ENCODE assay signal across 8 cellular contexts in the genomic region with DNA sequence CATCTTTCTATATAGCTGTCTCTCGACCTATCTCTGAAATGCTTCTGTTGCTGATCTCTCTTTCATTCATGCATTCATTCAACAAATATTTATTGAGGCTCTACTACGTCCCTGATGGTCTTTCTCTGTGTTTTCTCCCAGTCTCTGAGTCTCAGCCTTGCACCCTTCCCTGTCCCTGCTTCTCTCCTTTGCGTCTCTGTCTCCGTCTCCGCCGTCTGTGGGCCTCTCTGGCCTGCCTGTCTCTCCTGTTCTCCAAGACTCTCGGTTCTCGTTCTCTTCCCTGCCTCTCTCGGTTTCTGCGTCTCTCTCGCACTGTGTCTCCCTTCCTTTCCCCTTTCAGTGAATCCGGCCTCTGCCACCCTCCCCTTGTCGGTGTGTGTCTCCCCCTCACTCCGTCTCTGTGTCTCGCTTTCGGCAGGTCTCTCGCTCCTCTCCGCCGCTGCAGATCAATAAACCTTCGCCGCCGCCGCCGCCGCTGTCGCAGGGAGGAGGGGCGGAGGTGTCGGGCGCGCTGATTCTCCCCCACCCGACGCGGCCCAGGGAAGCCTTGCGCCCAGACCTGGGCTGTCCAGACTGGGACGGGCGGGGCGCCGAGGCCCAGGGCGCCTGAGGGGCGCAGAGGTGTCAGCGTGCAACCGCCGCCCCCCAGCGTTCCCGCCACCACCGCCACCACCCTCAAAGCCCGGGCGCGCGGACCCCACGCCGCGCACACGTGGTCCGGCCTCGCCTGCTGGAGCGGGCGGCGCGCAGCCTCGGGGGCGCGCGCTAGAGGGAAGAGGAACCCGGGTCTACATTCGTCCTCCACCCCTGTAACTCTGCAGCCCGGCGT. TPM values are rescaled to one million over a fixed set of nuclear protein-coding genes. Genes with fewer than 3 reads are reported as not detected.
DNase-seq lines count a peak whose midpoint lies in the region; ATAC-seq and TF ChIP-seq lines count a peak whose summit lies in the region.

No MANE protein-coding gene starts in this region.

- ATAC-seq in GM18873 (IDR thresholded peaks at IDR 0.05; ENCODE audit: low FRiP score, unreplicated experiment) (no peak), HG03469 (IDR thresholded peaks at IDR 0.05; ENCODE audit: unreplicated experiment) (no peak)

- peak overlapping the region; percentile 48 to 86 for H3K9ac ChIP-seq in colonic mucosa (ENCODE audit: low read depth in 2 of 2, low read length in 2 of 2)

- peak overlapping the region; percentile 54 for H3K4me3 Mint-ChIP-seq in osteocyte (ENCODE audit: unreplicated experiment)

- peaks cover 33% of the 10 kb centered on the region for H3K27me3 Mint-ChIP-seq in osteocyte (ENCODE audit: unreplicated experiment)

- H3K27me3 ChIP-seq in colonic mucosa, result peaks cover 23% of the 10 kb centered on the region

- POLR2A ChIA-PET in GM10248 (lab: Yijun Ruan, JAX), result no interaction called here

- TF ChIP-seq CTCF in colonic mucosa (IDR thresholded peaks at IDR 0.05), result no peak
- no peak for TF ChIP-seq CTCF in osteocyte (IDR thresholded peaks at IDR 0.05)
- TF ChIP-seq CTCF in GM10248 (IDR thresholded peaks at IDR 0.05; ENCODE audit: control extremely low read depth, extremely low read depth, low read depth, missing control alignments), result no peak

- peak overlapping the region; percentile 95 for H3K27ac ChIP-seq in colonic mucosa

- H3K4me1 Mint-ChIP-seq in osteocyte (ENCODE audit: unreplicated experiment), result peaks cover 45% of the 10 kb centered on the region

- peaks cover 2% of the 10 kb centered on the region for H3K36me3 Mint-ChIP-seq in osteocyte (ENCODE audit: unreplicated experiment)

- intact Hi-C loops in colonic mucosa (cut with DNase I), result no loop called here

- DNase-seq in Daoy (ENCODE audit: low read depth), result peak; percentile 49
- DNase-seq in NCI-H2227 treated with DMSO at 0.1 percent for 48 hours (lab: John Stamatoyannopoulos, UW), result peak; percentile 17
- DNase-seq in colonic mucosa, result peak; percentile 63
- DNase-seq in osteocyte (ENCODE audit: extremely low spot score, unreplicated experiment), result no peak
- DNase-seq in GM10248 (ENCODE audit: extremely low spot score), result no peak
- DNase-seq in mesenteric fat pad (ENCODE audit: low spot score), result no peak

- H3K27ac Mint-ChIP-seq in osteocyte (ENCODE audit: unreplicated experiment), result peak overlapping the region; percentile 48

- peaks cover 49% of the 10 kb centered on the region for H3K4me1 ChIP-seq in colonic mucosa

- no peaks in the 10 kb centered on the region for H3K9me3 ChIP-seq in colonic mucosa

- H3K4me3 ChIP-seq in colonic mucosa, result peak overlapping the region; percentile 48

- no peaks in the 10 kb centered on the region for H3K36me3 ChIP-seq in colonic mucosa

- H3K9me3 Mint-ChIP-seq in osteocyte (ENCODE audit: unreplicated experiment), result no peaks in the 10 kb centered on the region

- CTCF ChIA-PET in GM10248 (lab: Yijun Ruan, JAX), result interaction anchor here (1.0 to 5.1 kb wide), 9 partner anchors 8 to 91 kb away, joined by 3 to 169 read pairs (median 4); a partner anchor contains a TSS

RNA-seq across cellular contexts. Expression of a gene that starts 3.0 kb away (rescaled TPM):
- total RNA-seq in Daoy (2014; rRNA removed; shearing (Covaris generic)), result 1.1 and 2.4 TPM in 2 replicates
- total RNA-seq in colonic mucosa (10 to 100 TPM; 12.7 to 21.4 TPM), osteocyte (2.1 and 2.9 TPM in 2 replicates), mesenteric fat pad (0.58 TPM)

RNA-seq across cellular contexts. Expression of a gene that starts 18.1 kb away (rescaled TPM):
- 10.6 and 16.7 TPM in 2 replicates for total RNA-seq in Daoy (2014; rRNA removed; shearing (Covaris generic))
- total RNA-seq in colonic mucosa, result 10 to 100 TPM; 26.1 to 27.2 TPM
- 10.1 and 12.4 TPM in 2 replicates for total RNA-seq in osteocyte
- 3.1 TPM for total RNA-seq in mesenteric fat pad

RNA-seq across cellular contexts. Expression of a gene that starts 30.6 kb away (rescaled TPM):
- total RNA-seq in Daoy (2014; rRNA removed; shearing (Covaris generic)), result 44.5 and 46.2 TPM in 2 replicates
- total RNA-seq in colonic mucosa (100 to 1,000 TPM; 101 to 228 TPM), osteocyte (88.4 and 89.4 TPM in 2 replicates), mesenteric fat pad (176 TPM)

RNA-seq across cellular contexts. Expression of a gene that starts 46.0 kb away (rescaled TPM):
- 24.6 and 34.5 TPM in 2 replicates for total RNA-seq in Daoy (2014; rRNA removed; shearing (Covaris generic))
- total RNA-seq in colonic mucosa, result 100 to 1,000 TPM in 1 of 2 donors, 10 to 100 TPM in 1; 61.3 to 125 TPM
- 29.3 and 31.3 TPM in 2 replicates for total RNA-seq in osteocyte
- 17.8 TPM for total RNA-seq in mesenteric fat pad

RNA-seq across cellular contexts. Expression of a gene that starts 48.1 kb away (rescaled TPM):
- not detected in 2 replicates for total RNA-seq in Daoy (2014; rRNA removed; shearing (Covaris generic))
- total RNA-seq in colonic mucosa (not detected), osteocyte (not detected in 2 replicates), mesenteric fat pad (not detected)

Comparison
In these comparisons a context has a peak if more than half of its experiments do, and no peak if none do; other contexts are left out.
1. DNase-seq: peak in Daoy (single experiment), NCI-H2227 treated with DMSO at 0.1 percent for 48 hours (single experiment) and colonic mucosa (single experiment); none in osteocyte (single experiment), GM10248 (single experiment) and mesenteric fat pad (single experiment).